Comparison of ENCODE assay signal across 1 cellular context in genomic region chr9:95087659-95088242, GRCh38.
TF ChIP-seq lines count a peak whose summit lies in the region.

No MANE protein-coding gene starts in this region.

TF ChIP-seq in WTC11, 78 proteins besides CTCF, POLR2A, EP300 and RAD21 (continued from another document):
- TF ChIP-seq HMGXB4 (CRISPR knock-in tag; IDR thresholded peaks at IDR 0.05), result no peak
- no peak for TF ChIP-seq STAT6 (CRISPR knock-in tag; conservative IDR thresholded peaks at IDR 0.05; ENCODE audit: low read depth)
- TF ChIP-seq OVOL2 (CRISPR knock-in tag; IDR thresholded peaks at IDR 0.05; ENCODE audit: borderline replicate concordance), result no peak
- no peak for TF ChIP-seq ZNF532 (CRISPR knock-in tag; IDR thresholded peaks at IDR 0.05; ENCODE audit: borderline replicate concordance)
- no peak for TF ChIP-seq EMX1 (CRISPR knock-in tag; IDR thresholded peaks at IDR 0.05)
- TF ChIP-seq AR (CRISPR knock-in tag; IDR thresholded peaks at IDR 0.05), result no peak
- TF ChIP-seq NR2C2 (CRISPR knock-in tag; IDR thresholded peaks at IDR 0.05), result no peak
- no peak for TF ChIP-seq TCF7 (CRISPR knock-in tag; IDR thresholded peaks at IDR 0.05; ENCODE audit: low read depth)
- TF ChIP-seq JUN (CRISPR knock-in tag; IDR thresholded peaks at IDR 0.05), result no peak
- no peak for TF ChIP-seq GRHL2 (CRISPR knock-in tag; IDR thresholded peaks at IDR 0.05; ENCODE audit: insufficient replicate concordance, severe bottlenecking)
- TF ChIP-seq USF2 (CRISPR knock-in tag; IDR thresholded peaks at IDR 0.05), result no peak
- no peak for TF ChIP-seq GABPB1 (CRISPR knock-in tag; IDR thresholded peaks at IDR 0.05)
- no peak for TF ChIP-seq RORB (CRISPR knock-in tag; IDR thresholded peaks at IDR 0.05)
- TF ChIP-seq KAT7 (CRISPR knock-in tag; IDR thresholded peaks at IDR 0.05; ENCODE audit: borderline replicate concordance), result no peak
